ENCODE assay signal across 2 cellular contexts in genomic region chr1:22383526-22384291, GRCh38.
A peak's percentile ranks its signal among the peaks of the same experiment; 100 is the strongest.
TF ChIP-seq lines count a peak whose summit lies in the region.

No MANE protein-coding gene starts in this region.

TF ChIP-seq in HCT116, 20 proteins besides CTCF, POLR2A, EP300 and RAD21:
- no peak for TF ChIP-seq EZH2 (IDR thresholded peaks at IDR 0.05)
- TF ChIP-seq JUND (IDR thresholded peaks at IDR 0.05) = no peak
- no peak for TF ChIP-seq SP1 (IDR thresholded peaks at IDR 0.05; ENCODE audit: low read depth)
- TF ChIP-seq CBX3 (IDR thresholded peaks at IDR 0.05; ENCODE audit: low read depth) = no peak
- TF ChIP-seq MAX (IDR thresholded peaks at IDR 0.05) = no peak
- TF ChIP-seq, protein P1, sequence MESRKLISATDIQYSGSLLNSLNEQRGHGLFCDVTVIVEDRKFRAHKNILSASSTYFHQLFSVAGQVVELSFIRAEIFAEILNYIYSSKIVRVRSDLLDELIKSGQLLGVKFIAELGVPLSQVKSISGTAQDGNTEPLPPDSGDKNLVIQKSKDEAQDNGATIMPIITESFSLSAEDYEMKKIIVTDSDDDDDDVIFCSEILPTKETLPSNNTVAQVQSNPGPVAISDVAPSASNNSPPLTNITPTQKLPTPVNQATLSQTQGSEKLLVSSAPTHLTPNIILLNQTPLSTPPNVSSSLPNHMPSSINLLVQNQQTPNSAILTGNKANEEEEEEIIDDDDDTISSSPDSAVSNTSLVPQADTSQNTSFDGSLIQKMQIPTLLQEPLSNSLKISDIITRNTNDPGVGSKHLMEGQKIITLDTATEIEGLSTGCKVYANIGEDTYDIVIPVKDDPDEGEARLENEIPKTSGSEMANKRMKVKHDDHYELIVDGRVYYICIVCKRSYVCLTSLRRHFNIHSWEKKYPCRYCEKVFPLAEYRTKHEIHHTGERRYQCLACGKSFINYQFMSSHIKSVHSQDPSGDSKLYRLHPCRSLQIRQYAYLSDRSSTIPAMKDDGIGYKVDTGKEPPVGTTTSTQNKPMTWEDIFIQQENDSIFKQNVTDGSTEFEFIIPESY (IDR thresholded peaks at IDR 0.05; ENCODE audit: extremely low read depth, insufficient replicate concordance, low read length) = no peak
- no peak for TF ChIP-seq FOSL1 (IDR thresholded peaks at IDR 0.05; ENCODE audit: low read depth)
- no peak for TF ChIP-seq CEBPB (IDR thresholded peaks at IDR 0.05; ENCODE audit: low read depth)
- no peak for TF ChIP-seq REST (IDR thresholded peaks at IDR 0.05; ENCODE audit: low read depth)
- TF ChIP-seq TCF7L2 (IDR thresholded peaks at IDR 0.05; ENCODE audit: borderline replicate concordance, extremely low read depth, insufficient read depth, insufficient read length) = no peak
- TF ChIP-seq ATF3 (IDR thresholded peaks at IDR 0.05) = no peak
- TF ChIP-seq SIN3A (IDR thresholded peaks at IDR 0.05; ENCODE audit: low read depth) = no peak
- no peak for TF ChIP-seq POLR2AphosphoS5 (IDR thresholded peaks at IDR 0.05; ENCODE audit: low read depth, low read length)
- TF ChIP-seq ELF1 (IDR thresholded peaks at IDR 0.05; ENCODE audit: borderline replicate concordance, low read depth) = no peak
- TF ChIP-seq SRF (IDR thresholded peaks at IDR 0.05; ENCODE audit: low read depth) = no peak

TF ChIP-seq in H1, 55 proteins besides CTCF, POLR2A, EP300 and RAD21:
- TF ChIP-seq, protein P2, sequence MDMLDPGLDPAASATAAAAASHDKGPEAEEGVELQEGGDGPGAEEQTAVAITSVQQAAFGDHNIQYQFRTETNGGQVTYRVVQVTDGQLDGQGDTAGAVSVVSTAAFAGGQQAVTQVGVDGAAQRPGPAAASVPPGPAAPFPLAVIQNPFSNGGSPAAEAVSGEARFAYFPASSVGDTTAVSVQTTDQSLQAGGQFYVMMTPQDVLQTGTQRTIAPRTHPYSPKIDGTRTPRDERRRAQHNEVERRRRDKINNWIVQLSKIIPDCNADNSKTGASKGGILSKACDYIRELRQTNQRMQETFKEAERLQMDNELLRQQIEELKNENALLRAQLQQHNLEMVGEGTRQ (IDR thresholded peaks at IDR 0.05; ENCODE audit: low read length) = peak; percentile 70
- TF ChIP-seq CTBP2 (IDR thresholded peaks at IDR 0.05; ENCODE audit: borderline replicate concordance, insufficient read depth, insufficient read length, low read length) = no peak
- TF ChIP-seq ATF3 (IDR thresholded peaks at IDR 0.05; ENCODE audit: insufficient read depth, low read depth, low read length) = 0 out of 2 replicates have a peak, but pooled peaks have one; percentile 19
